In the genomic region with DNA sequence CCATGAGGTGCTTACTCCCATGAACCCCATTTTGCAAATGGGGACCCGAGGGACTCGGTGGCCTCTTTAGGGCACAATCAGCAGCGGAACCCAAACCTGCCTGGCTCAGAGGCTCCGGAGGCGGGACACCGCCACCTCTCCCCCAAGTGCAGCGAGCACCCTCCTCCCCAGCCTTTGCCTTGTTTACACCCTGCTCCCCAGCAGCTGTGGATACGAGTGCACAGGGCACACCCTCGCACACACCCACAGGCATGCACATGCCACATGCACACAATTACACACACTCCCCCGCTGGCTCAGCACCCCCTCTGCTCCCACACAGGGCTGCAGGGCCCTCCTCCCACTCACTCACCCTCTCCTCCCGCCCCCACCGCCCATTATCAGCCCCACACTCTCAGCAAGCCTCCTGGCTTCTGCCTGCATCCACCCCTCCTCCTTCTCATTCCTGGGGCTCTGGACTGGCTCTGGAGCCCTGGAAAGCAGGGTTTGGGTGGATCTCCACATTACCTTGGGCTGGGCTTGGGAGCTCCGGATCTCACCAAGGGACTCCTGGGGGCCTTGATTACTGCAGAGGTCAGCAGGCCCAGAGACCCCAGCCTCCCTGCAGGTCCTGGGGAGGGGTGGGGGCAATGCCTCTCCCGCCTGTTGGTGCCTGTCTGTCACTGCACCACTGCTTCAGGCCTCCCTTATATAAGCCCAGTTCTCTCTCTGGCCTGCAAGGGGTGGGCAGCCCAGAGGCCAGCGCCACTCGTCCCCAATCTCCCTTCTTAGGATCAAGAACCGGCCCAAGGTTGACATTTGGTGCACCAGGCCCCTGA, we compare ENCODE assay signal across 1 cellular context.
TF ChIP-seq lines count a peak whose summit lies in the region.

No MANE protein-coding gene starts in this region.

TF ChIP-seq in HepG2, 621 proteins besides CTCF, POLR2A, EP300 and RAD21 (continued from another document and continues in another):
- TF ChIP-seq ZNF570 (CRISPR knock-in tag; IDR thresholded peaks at IDR 0.05; ENCODE audit: borderline replicate concordance) (no peak), ZNF670 (CRISPR knock-in tag; IDR thresholded peaks at IDR 0.05; ENCODE audit: borderline replicate concordance) (no peak), ZNF629 (CRISPR knock-in tag; conservative IDR thresholded peaks at IDR 0.05) (0 out of 2 replicates have a peak, but pooled peaks have one; percentile 20), BORCS8-MEF2B (CRISPR knock-in tag; IDR thresholded peaks at IDR 0.05) (no peak), MTA3 (CRISPR knock-in tag; IDR thresholded peaks at IDR 0.05) (no peak), RBM39 (IDR thresholded peaks at IDR 0.05; ENCODE audit: low read depth, low read length, poor library complexity, severe bottlenecking) (peak; percentile 24), RXRA (CRISPR knock-in tag; IDR thresholded peaks at IDR 0.05) (no peak), ZNF121 (CRISPR knock-in tag; IDR thresholded peaks at IDR 0.05) (no peak), ZKSCAN5 (CRISPR knock-in tag; IDR thresholded peaks at IDR 0.05) (no peak), TBX2 (CRISPR knock-in tag; IDR thresholded peaks at IDR 0.05; ENCODE audit: borderline replicate concordance) (peak; percentile 41; the same call in 1 of the 2 replicates), ZNF282 (IDR thresholded peaks at IDR 0.05; ENCODE audit: partially characterized antibody) (no peak), MYC (CRISPR knock-in tag; IDR thresholded peaks at IDR 0.05; ENCODE audit: borderline replicate concordance) (peak; percentile 61), ZBTB7B (CRISPR knock-in tag; IDR thresholded peaks at IDR 0.05) (no peak), ZNF816 (CRISPR knock-in tag; IDR thresholded peaks at IDR 0.05; ENCODE audit: borderline replicate concordance) (no peak), SAFB2 (CRISPR knock-in tag; IDR thresholded peaks at IDR 0.05; ENCODE audit: borderline replicate concordance, low read depth) (0 out of 2 replicates have a peak, but pooled peaks have one; percentile 67), MLLT10 (CRISPR knock-in tag; IDR thresholded peaks at IDR 0.05) (no peak), ZNF83 (CRISPR knock-in tag; IDR thresholded peaks at IDR 0.05; ENCODE audit: borderline replicate concordance) (no peak), ZSCAN12 (CRISPR knock-in tag; IDR thresholded peaks at IDR 0.05) (no peak), NRL (CRISPR knock-in tag; IDR thresholded peaks at IDR 0.05; ENCODE audit: borderline replicate concordance) (peak; percentile 20; the same call in 1 of the 2 replicates), ASH2L (IDR thresholded peaks at IDR 0.05; ENCODE audit: insufficient read length, low read depth, low read length) (peak; percentile 55), ZNF331 (CRISPR knock-in tag; IDR thresholded peaks at IDR 0.05) (no peak), CBX5 (CRISPR knock-in tag; IDR thresholded peaks at IDR 0.05; ENCODE audit: borderline replicate concordance) (peak; percentile 10; the same call in 1 of the 2 replicates), PRMT3 (CRISPR knock-in tag; IDR thresholded peaks at IDR 0.05; ENCODE audit: borderline replicate concordance, low read depth) (no peak), PHB2 (IDR thresholded peaks at IDR 0.05; ENCODE audit: partially characterized antibody) (no peak), ZNF530 (CRISPR knock-in tag; IDR thresholded peaks at IDR 0.05; ENCODE audit: low read depth) (no peak), SMAD9 (CRISPR knock-in tag; IDR thresholded peaks at IDR 0.05) (no peak), RNF2 (conservative IDR thresholded peaks at IDR 0.05; ENCODE audit: low read depth) (no peak), POGZ (CRISPR knock-in tag; IDR thresholded peaks at IDR 0.05) (no peak), NFYB (CRISPR knock-in tag; IDR thresholded peaks at IDR 0.05) (no peak), ZNF75D (CRISPR knock-in tag; IDR thresholded peaks at IDR 0.05; ENCODE audit: borderline replicate concordance) (no peak), MEIS1 (CRISPR knock-in tag; IDR thresholded peaks at IDR 0.05; ENCODE audit: borderline replicate concordance) (no peak), ZFP90 (CRISPR knock-in tag; IDR thresholded peaks at IDR 0.05; ENCODE audit: borderline replicate concordance) (no peak), RCOR2 (CRISPR knock-in tag; IDR thresholded peaks at IDR 0.05) (no peak)
- TF ChIP-seq, protein P1, sequence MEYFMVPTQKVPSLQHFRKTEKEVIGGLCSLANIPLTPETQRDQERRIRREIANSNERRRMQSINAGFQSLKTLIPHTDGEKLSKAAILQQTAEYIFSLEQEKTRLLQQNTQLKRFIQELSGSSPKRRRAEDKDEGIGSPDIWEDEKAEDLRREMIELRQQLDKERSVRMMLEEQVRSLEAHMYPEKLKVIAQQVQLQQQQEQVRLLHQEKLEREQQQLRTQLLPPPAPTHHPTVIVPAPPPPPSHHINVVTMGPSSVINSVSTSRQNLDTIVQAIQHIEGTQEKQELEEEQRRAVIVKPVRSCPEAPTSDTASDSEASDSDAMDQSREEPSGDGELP (IDR thresholded peaks at IDR 0.05; ENCODE audit: borderline replicate concordance, low read depth) = peak; percentile 92; the same call in 1 of the 2 replicates
- TF ChIP-seq, protein P2, sequence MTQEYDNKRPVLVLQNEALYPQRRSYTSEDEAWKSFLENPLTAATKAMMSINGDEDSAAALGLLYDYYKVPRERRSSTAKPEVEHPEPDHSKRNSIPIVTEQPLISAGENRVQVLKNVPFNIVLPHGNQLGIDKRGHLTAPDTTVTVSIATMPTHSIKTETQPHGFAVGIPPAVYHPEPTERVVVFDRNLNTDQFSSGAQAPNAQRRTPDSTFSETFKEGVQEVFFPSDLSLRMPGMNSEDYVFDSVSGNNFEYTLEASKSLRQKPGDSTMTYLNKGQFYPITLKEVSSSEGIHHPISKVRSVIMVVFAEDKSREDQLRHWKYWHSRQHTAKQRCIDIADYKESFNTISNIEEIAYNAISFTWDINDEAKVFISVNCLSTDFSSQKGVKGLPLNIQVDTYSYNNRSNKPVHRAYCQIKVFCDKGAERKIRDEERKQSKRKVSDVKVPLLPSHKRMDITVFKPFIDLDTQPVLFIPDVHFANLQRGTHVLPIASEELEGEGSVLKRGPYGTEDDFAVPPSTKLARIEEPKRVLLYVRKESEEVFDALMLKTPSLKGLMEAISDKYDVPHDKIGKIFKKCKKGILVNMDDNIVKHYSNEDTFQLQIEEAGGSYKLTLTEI (CRISPR knock-in tag; conservative IDR thresholded peaks at IDR 0.05) = no peak
- TF ChIP-seq, protein P3, sequence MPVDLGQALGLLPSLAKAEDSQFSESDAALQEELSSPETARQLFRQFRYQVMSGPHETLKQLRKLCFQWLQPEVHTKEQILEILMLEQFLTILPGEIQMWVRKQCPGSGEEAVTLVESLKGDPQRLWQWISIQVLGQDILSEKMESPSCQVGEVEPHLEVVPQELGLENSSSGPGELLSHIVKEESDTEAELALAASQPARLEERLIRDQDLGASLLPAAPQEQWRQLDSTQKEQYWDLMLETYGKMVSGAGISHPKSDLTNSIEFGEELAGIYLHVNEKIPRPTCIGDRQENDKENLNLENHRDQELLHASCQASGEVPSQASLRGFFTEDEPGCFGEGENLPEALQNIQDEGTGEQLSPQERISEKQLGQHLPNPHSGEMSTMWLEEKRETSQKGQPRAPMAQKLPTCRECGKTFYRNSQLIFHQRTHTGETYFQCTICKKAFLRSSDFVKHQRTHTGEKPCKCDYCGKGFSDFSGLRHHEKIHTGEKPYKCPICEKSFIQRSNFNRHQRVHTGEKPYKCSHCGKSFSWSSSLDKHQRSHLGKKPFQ (CRISPR knock-in tag; IDR thresholded peaks at IDR 0.05; ENCODE audit: insufficient replicate concordance) = no peak
- TF ChIP-seq, protein P4, sequence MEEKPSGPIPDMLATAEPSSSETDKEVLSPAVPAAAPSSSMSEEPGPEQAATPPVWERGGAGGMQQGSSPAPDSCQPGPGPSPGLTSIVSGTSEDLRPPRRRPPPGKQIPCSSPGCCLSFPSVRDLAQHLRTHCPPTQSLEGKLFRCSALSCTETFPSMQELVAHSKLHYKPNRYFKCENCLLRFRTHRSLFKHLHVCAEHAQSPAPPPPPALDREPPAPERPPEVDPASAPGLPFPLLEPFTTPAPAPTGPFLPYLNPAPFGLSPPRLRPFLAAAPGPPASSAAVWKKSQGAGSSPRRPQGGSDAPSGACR (CRISPR knock-in tag; IDR thresholded peaks at IDR 0.05) = peak; percentile 14; the same call in 1 of the 2 replicates
- TF ChIP-seq, protein P5, sequence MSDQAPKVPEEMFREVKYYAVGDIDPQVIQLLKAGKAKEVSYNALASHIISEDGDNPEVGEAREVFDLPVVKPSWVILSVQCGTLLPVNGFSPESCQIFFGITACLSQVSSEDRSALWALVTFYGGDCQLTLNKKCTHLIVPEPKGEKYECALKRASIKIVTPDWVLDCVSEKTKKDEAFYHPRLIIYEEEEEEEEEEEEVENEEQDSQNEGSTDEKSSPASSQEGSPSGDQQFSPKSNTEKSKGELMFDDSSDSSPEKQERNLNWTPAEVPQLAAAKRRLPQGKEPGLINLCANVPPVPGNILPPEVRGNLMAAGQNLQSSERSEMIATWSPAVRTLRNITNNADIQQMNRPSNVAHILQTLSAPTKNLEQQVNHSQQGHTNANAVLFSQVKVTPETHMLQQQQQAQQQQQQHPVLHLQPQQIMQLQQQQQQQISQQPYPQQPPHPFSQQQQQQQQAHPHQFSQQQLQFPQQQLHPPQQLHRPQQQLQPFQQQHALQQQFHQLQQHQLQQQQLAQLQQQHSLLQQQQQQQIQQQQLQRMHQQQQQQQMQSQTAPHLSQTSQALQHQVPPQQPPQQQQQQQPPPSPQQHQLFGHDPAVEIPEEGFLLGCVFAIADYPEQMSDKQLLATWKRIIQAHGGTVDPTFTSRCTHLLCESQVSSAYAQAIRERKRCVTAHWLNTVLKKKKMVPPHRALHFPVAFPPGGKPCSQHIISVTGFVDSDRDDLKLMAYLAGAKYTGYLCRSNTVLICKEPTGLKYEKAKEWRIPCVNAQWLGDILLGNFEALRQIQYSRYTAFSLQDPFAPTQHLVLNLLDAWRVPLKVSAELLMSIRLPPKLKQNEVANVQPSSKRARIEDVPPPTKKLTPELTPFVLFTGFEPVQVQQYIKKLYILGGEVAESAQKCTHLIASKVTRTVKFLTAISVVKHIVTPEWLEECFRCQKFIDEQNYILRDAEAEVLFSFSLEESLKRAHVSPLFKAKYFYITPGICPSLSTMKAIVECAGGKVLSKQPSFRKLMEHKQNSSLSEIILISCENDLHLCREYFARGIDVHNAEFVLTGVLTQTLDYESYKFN (CRISPR knock-in tag; conservative IDR thresholded peaks at IDR 0.05) = no peak
- TF ChIP-seq, protein P6, sequence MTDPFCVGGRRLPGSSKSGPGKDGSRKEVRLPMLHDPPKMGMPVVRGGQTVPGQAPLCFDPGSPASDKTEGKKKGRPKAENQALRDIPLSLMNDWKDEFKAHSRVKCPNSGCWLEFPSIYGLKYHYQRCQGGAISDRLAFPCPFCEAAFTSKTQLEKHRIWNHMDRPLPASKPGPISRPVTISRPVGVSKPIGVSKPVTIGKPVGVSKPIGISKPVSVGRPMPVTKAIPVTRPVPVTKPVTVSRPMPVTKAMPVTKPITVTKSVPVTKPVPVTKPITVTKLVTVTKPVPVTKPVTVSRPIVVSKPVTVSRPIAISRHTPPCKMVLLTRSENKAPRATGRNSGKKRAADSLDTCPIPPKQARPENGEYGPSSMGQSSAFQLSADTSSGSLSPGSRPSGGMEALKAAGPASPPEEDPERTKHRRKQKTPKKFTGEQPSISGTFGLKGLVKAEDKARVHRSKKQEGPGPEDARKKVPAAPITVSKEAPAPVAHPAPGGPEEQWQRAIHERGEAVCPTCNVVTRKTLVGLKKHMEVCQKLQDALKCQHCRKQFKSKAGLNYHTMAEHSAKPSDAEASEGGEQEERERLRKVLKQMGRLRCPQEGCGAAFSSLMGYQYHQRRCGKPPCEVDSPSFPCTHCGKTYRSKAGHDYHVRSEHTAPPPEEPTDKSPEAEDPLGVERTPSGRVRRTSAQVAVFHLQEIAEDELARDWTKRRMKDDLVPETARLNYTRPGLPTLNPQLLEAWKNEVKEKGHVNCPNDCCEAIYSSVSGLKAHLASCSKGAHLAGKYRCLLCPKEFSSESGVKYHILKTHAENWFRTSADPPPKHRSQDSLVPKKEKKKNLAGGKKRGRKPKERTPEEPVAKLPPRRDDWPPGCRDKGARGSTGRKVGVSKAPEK (CRISPR knock-in tag; IDR thresholded peaks at IDR 0.05; ENCODE audit: borderline replicate concordance) = no peak
- TF ChIP-seq, protein P7, sequence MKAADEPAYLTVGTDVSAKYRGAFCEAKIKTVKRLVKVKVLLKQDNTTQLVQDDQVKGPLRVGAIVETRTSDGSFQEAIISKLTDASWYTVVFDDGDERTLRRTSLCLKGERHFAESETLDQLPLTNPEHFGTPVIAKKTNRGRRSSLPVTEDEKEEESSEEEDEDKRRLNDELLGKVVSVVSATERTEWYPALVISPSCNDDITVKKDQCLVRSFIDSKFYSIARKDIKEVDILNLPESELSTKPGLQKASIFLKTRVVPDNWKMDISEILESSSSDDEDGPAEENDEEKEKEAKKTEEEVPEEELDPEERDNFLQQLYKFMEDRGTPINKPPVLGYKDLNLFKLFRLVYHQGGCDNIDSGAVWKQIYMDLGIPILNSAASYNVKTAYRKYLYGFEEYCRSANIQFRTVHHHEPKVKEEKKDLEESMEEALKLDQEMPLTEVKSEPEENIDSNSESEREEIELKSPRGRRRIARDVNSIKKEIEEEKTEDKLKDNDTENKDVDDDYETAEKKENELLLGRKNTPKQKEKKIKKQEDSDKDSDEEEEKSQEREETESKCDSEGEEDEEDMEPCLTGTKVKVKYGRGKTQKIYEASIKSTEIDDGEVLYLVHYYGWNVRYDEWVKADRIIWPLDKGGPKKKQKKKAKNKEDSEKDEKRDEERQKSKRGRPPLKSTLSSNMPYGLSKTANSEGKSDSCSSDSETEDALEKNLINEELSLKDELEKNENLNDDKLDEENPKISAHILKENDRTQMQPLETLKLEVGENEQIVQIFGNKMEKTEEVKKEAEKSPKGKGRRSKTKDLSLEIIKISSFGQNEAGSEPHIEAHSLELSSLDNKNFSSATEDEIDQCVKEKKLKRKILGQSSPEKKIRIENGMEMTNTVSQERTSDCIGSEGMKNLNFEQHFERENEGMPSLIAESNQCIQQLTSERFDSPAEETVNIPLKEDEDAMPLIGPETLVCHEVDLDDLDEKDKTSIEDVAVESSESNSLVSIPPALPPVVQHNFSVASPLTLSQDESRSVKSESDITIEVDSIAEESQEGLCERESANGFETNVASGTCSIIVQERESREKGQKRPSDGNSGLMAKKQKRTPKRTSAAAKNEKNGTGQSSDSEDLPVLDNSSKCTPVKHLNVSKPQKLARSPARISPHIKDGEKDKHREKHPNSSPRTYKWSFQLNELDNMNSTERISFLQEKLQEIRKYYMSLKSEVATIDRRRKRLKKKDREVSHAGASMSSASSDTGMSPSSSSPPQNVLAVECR (CRISPR knock-in tag; IDR thresholded peaks at IDR 0.05; ENCODE audit: borderline replicate concordance) = peak; percentile 41; the same call in 1 of the 2 replicates
- TF ChIP-seq, protein P8, sequence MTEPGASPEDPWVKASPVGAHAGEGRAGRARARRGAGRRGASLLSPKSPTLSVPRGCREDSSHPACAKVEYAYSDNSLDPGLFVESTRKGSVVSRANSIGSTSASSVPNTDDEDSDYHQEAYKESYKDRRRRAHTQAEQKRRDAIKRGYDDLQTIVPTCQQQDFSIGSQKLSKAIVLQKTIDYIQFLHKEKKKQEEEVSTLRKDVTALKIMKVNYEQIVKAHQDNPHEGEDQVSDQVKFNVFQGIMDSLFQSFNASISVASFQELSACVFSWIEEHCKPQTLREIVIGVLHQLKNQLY (CRISPR knock-in tag; IDR thresholded peaks at IDR 0.05) = peak; percentile 96
